ENCODE assay signal across 21 cellular contexts in genomic region chr5:94347130-94347529, GRCh38.
"Had no signal": no experiment of that assay in that cellular context is flagged by ENCODE, and none has a peak within 500 bp of the region (broad histone marks: within the 10 kb centered on the region; RNA-seq: fewer than 3 reads in every experiment).

No MANE protein-coding gene starts in this region.

- H2AFZ ChIP-seq: neural progenitor cell had no signal

- H3K36me3 Mint-ChIP-seq: mesothelial cell of epicardium; neural progenitor cell; stimulated activated effector memory CD8-positive, alpha-beta T cell treated with anti-CD3 and anti-CD28 coated beads, Interleukin-12 subunit alpha, Interleukin-12 subunit beta, amount 100 ng/mL, for 72 hours had no signal

- ATAC-seq: esophagus mucosa; left colon; natural killer cell treated with Interleukin-12 subunit alpha and Interleukin-12 subunit beta and Interleukin-15 and Interleukin-18, amount 100 ng/mL, for 72 hours; pancreas; right lobe of liver; stimulated activated effector memory CD8-positive, alpha-beta T cell treated with anti-CD3 and anti-CD28 coated beads, Interleukin-12 subunit alpha, Interleukin-12 subunit beta, amount 100 ng/mL, for 72 hours; stimulated activated naive CD8-positive, alpha-beta T cell treated with anti-CD3 and anti-CD28 coated beads, Interleukin-15, Interleukin-2, amounts not matched to agents 100 U/mL and 50 U/mL, for 24 hours had no signal

- H3K4me1 ChIP-seq: neural progenitor cell, pancreas, right lobe of liver, suprapubic skin, tibial artery, upper lobe of left lung, uterus had no signal

- H3K9me3 ChIP-seq: pancreas, right lobe of liver, uterus had no signal

- H3K27me3 Mint-ChIP-seq: dendritic cell treated with granulocyte-macrophage colony-stimulating factor and Interleukin-4, amounts not matched to agents 40 ng/mL and 50 ng/mL, for 4 days; natural killer cell treated with Interleukin-12 subunit alpha and Interleukin-12 subunit beta and Interleukin-15 and Interleukin-18, amount 100 ng/mL, for 72 hours; progenitor cell of endocrine pancreas had no signal

- H3K4me3 ChIP-seq: neural progenitor cell, pancreas, right lobe of liver, suprapubic skin, tibial artery, upper lobe of left lung, uterus had no signal

- H3K4me1 Mint-ChIP-seq: mesothelial cell of epicardium, neural progenitor cell had no signal

- H3K27ac Mint-ChIP-seq: dendritic cell treated with granulocyte-macrophage colony-stimulating factor and Interleukin-4, amounts not matched to agents 40 ng/mL and 50 ng/mL, for 4 days; mesothelial cell of epicardium; natural killer cell treated with Interleukin-12 subunit alpha and Interleukin-12 subunit beta and Interleukin-15 and Interleukin-18, amount 100 ng/mL, for 72 hours; neural progenitor cell; progenitor cell of endocrine pancreas; stimulated activated effector memory CD8-positive, alpha-beta T cell treated with anti-CD3 and anti-CD28 coated beads, Interleukin-12 subunit alpha, Interleukin-12 subunit beta, amount 100 ng/mL, for 72 hours had no signal

- H3K27ac ChIP-seq: neural progenitor cell, pancreas, right lobe of liver, suprapubic skin, tibial artery, upper lobe of left lung, uterus had no signal

- H3K27me3 ChIP-seq: neural progenitor cell, pancreas, right lobe of liver, suprapubic skin, tibial artery, upper lobe of left lung, uterus had no signal

- H3K36me3 ChIP-seq: neural progenitor cell, pancreas, suprapubic skin, tibial artery, upper lobe of left lung, uterus had no signal

- DNase-seq: effector CD8-positive, alpha-beta T cell; kidney; left colon; mammary epithelial cell; nucleus accumbens; pancreas; right lobe of liver; stimulated activated CD4-positive, alpha-beta T cell treated with anti-CD3 and anti-CD28 coated beads, Interleukin-4, amount 100 ng/mL, for 1 hour; stimulated activated CD8-positive, alpha-beta memory T cell treated with anti-CD3 and anti-CD28 coated beads, Interleukin-4, amount 100 ng/mL, for 48 hours; stimulated activated naive CD8-positive, alpha-beta T cell treated with anti-CD3 and anti-CD28 coated beads, Interleukin-15, Interleukin-2, amounts not matched to agents 100 U/mL and 50 U/mL, for 24 hours; tibial artery; upper lobe of left lung; uterus had no signal

- H3K9ac ChIP-seq: neural progenitor cell had no signal

- H3K4me2 ChIP-seq: neural progenitor cell had no signal

- H3K4me3 Mint-ChIP-seq: dendritic cell treated with granulocyte-macrophage colony-stimulating factor and Interleukin-4, amounts not matched to agents 40 ng/mL and 50 ng/mL, for 4 days; mesothelial cell of epicardium; natural killer cell treated with Interleukin-12 subunit alpha and Interleukin-12 subunit beta and Interleukin-15 and Interleukin-18, amount 100 ng/mL, for 72 hours; neural progenitor cell; stimulated activated effector memory CD8-positive, alpha-beta T cell treated with anti-CD3 and anti-CD28 coated beads, Interleukin-12 subunit alpha, Interleukin-12 subunit beta, amount 100 ng/mL, for 72 hours had no signal
